ENCODE assay signal across 9 cellular contexts in the genomic region with DNA sequence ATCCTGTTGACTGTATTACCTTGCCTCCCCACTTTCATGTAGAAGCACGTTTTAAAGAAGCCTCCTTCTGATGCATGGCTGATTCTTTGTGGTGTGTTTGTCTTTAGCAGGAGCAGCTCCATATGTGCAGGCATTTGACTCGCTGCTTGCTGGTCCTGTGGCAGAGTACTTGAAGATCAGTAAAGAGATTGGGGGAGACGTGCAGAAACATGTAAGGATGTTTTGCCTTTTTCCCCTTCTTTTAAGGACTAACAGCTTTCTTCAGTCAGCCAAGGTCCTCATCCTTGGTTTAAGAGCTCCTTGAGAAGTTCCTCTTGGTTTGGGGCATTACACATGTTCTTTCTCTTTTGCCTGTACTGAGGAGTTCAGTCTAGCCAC. TPM values are rescaled to one million over a fixed set of nuclear protein-coding genes. Genes with fewer than 3 reads are reported as not detected.
DNase-seq lines count a peak whose midpoint lies in the region; ATAC-seq and TF ChIP-seq lines count a peak whose summit lies in the region.
"Had no signal": no experiment of that assay in that cellular context is flagged by ENCODE, and none has a peak within 500 bp of the region (broad histone marks: within the 10 kb centered on the region; RNA-seq: fewer than 3 reads in every experiment).

No MANE protein-coding gene starts in this region.

- H2AK5ac ChIP-seq in IMR-90 (ENCODE audit: low read depth, low read length), result peak overlapping the region; percentile 56; the same call in 1 of the 2 replicates

- no peak overlapping the region for H3K56ac ChIP-seq in IMR-90 (ENCODE audit: extremely low read depth, insufficient read depth, low read length)

- H2BK5ac ChIP-seq in IMR-90 (ENCODE audit: low read depth, low read length, poor library complexity, severe bottlenecking), result peak overlapping the region; percentile 42

- no CpG with 5 or more reads among the region's 3 CpGs for WGBS in IMR-90 (ENCODE audit: extremely low coverage in 2 of 2, insufficient read length in 1 of 2), 2 experiments

- H3K36me3 ChIP-seq in BLaER1 (peaks cover 67% of the 10 kb centered on the region), IMR-90 (ENCODE audit: control insufficient read depth, insufficient read depth, low read length) (peaks cover 48% of the 10 kb centered on the region), uterus (no peaks in the 10 kb centered on the region)

- POLR2A ChIA-PET in IMR-90 (lab: Charles Lee; ENCODE audit: unreplicated experiment), result no interaction called here

- H3K4me2 ChIP-seq in BLaER1 (peak overlapping the region; percentile 77), IMR-90 (ENCODE audit: low read depth, low read length) (no peak overlapping the region)

- H3K27ac Mint-ChIP-seq in activated naive CD4-positive, alpha-beta T cell treated with anti-CD3 and anti-CD28 coated beads, Interleukin-2, amount 50 U/mL, for 72 hours, result peak overlapping the region; percentile 83 to 90

- intact Hi-C loops in IMR-90 (cut with micrococcal nuclease) (no loop called here), uterus (cut with DNase I; ENCODE audit: low total_unique reads) (no loop called here)

- peak overlapping the region; percentile 34 for H2BK120ac ChIP-seq in IMR-90 (ENCODE audit: low read depth, low read length)

- DNase-seq in IMR-90 (no peak), medulla oblongata (ENCODE audit: extremely low spot score) (peak; percentile 53), GOT3 (lab: John Stamatoyannopoulos, UW) (no peak), uterus (no peak), NCI-H1417 treated with DMSO at 0.1 percent for 48 hours (lab: John Stamatoyannopoulos, UW) (no peak), GM13976 (ENCODE audit: low spot score) (no peak)
- no peak for DNase-seq in activated naive CD4-positive, alpha-beta T cell treated with anti-CD3 and anti-CD28 coated beads, Interleukin-2, amount 50 U/mL, for 72 hours (ENCODE audit: low spot score in 2 of 2)
- DNase-seq: NCI-H345 had no signal

- H3K9me3 ChIP-seq in BLaER1, result no peaks in the 10 kb centered on the region
- H3K9me3 ChIP-seq in IMR-90 (ENCODE audit: control insufficient read depth, insufficient read depth, low read length), result no peaks in the 10 kb centered on the region
- H3K9me3 ChIP-seq in uterus, result no peaks in the 10 kb centered on the region

- H3K79me1 ChIP-seq in IMR-90 (ENCODE audit: low read depth in 1 of 2, low read length in 2 of 2), result peaks cover 34 to 83% of the 10 kb centered on the region in 2 experiments

- TF ChIP-seq POLR2A in IMR-90 (IDR thresholded peaks at IDR 0.05; ENCODE audit: low read depth, low read length), result no peak
- TF ChIP-seq POLR2A in uterus (IDR thresholded peaks at IDR 0.05), result no peak

- H3K4me1 ChIP-seq in BLaER1 (peaks cover 78% of the 10 kb centered on the region), IMR-90 (ENCODE audit: control insufficient read depth, insufficient read depth, low read length) (peaks cover 9% of the 10 kb centered on the region), uterus (no peaks in the 10 kb centered on the region)

- TF ChIP-seq CTCF in IMR-90 (conservative IDR thresholded peaks at IDR 0.05; ENCODE audit: low read depth, low read length) (no peak), uterus (IDR thresholded peaks at IDR 0.05) (no peak), GM13976 (IDR thresholded peaks at IDR 0.05; ENCODE audit: borderline replicate concordance, control extremely low read depth, extremely low read depth, insufficient read depth, missing control alignments) (no peak)

- H4K8ac ChIP-seq in IMR-90 (ENCODE audit: low read depth in 2 of 2, low read length in 2 of 2), result no peak overlapping the region

- no peaks in the 10 kb centered on the region for H3K9me3 Mint-ChIP-seq in activated naive CD4-positive, alpha-beta T cell treated with anti-CD3 and anti-CD28 coated beads, Interleukin-2, amount 50 U/mL, for 72 hours

- H2BK15ac ChIP-seq in IMR-90 (ENCODE audit: low read depth, low read length), result no peak overlapping the region

- TF ChIP-seq RAD21 in IMR-90 (IDR thresholded peaks at IDR 0.05; ENCODE audit: low read length), result no peak

- no peaks in the 10 kb centered on the region for H3K27me3 ChIP-seq in BLaER1
- no peaks in the 10 kb centered on the region for H3K27me3 ChIP-seq in IMR-90 (ENCODE audit: control insufficient read depth, insufficient read depth, low read length)
- H3K27me3 ChIP-seq in uterus, result no peaks in the 10 kb centered on the region

- H4K20me1 ChIP-seq in BLaER1 (peaks cover 30% of the 10 kb centered on the region), IMR-90 (ENCODE audit: insufficient read depth, low read length) (peaks cover 77% of the 10 kb centered on the region)

- H3K14ac ChIP-seq in IMR-90 (replicated peaks; ENCODE audit: low read depth, low read length), result 0 out of 2 replicates have a peak overlapping the region, but pooled peaks have one; percentile 35

- BruUV-seq in IMR-90 (replicated peaks; lab: Mats Ljungman, UMichigan), result no TSS peak

- no peak overlapping the region for H2AFZ ChIP-seq in IMR-90 (replicated peaks; ENCODE audit: low read length, poor library complexity)

- H3K27ac ChIP-seq in BLaER1 (peak overlapping the region; percentile 84), IMR-90 (ENCODE audit: insufficient read depth, low read length) (no peak overlapping the region), uterus (peak overlapping the region in 1 of 2 donors; percentile 5)

- ATAC-seq in IMR-90 (ENCODE audit: low read depth), result no peak; the same call in 1 of the 2 replicates
- ATAC-seq in activated naive CD4-positive, alpha-beta T cell treated with anti-CD3 and anti-CD28 coated beads, Interleukin-2, amount 50 U/mL, for 72 hours, result peak; percentile 21 to 30

- no peak overlapping the region; the same call in 1 of the 2 replicates for H3K18ac ChIP-seq in IMR-90 (ENCODE audit: low read depth, low read length)

- in situ Hi-C loops in IMR-90 (cut with MboI; ENCODE audit: low sequenced_read_pairs) (no loop called here), GM13976 (cut with MboI; ENCODE audit: low sequenced_read_pairs, unreplicated experiment) (no loop called here)

- H3K4me3 ChIP-seq in BLaER1 (peak overlapping the region; percentile 50), IMR-90 (ENCODE audit: insufficient read depth, low read depth, low read length) (no peak overlapping the region), uterus (no peak overlapping the region)

- H3K4ac ChIP-seq in IMR-90 (ENCODE audit: low read depth, low read length), result 0 out of 2 replicates have a peak overlapping the region, but pooled peaks have one; percentile 35

- H2BK20ac ChIP-seq in IMR-90 (ENCODE audit: low read depth, low read length), result peak overlapping the region; percentile 23; the same call in 1 of the 2 replicates

- no peak overlapping the region for H4K5ac ChIP-seq in IMR-90 (ENCODE audit: low read depth, low read length)

- peak overlapping the region; percentile 58 for H3K9ac ChIP-seq in BLaER1
- no peak overlapping the region for H3K9ac ChIP-seq in IMR-90 (ENCODE audit: low read depth, low read length)

- peaks cover 36 to 78% of the 10 kb centered on the region in 2 donors for H3K36me3 Mint-ChIP-seq in activated naive CD4-positive, alpha-beta T cell treated with anti-CD3 and anti-CD28 coated beads, Interleukin-2, amount 50 U/mL, for 72 hours

- peak overlapping the region; percentile 37 for H2AK9ac ChIP-seq in IMR-90 (replicated peaks; ENCODE audit: low read depth, low read length, poor library complexity)

- H3K23ac ChIP-seq in IMR-90 (ENCODE audit: low read depth, low read length), result 0 out of 2 replicates have a peak overlapping the region, but pooled peaks have one; percentile 8

- CTCF ChIA-PET in IMR-90 (lab: Yijun Ruan, JAX), result no interaction called here

- peaks cover 13% of the 10 kb centered on the region for H3K9me1 ChIP-seq in IMR-90 (ENCODE audit: insufficient read depth, low read length)

- H4K91ac ChIP-seq in IMR-90 (ENCODE audit: insufficient read depth, low read depth, low read length), result no peak overlapping the region

- dilution Hi-C loops in IMR-90 (cut with HindIII; ENCODE audit: low sequenced_read_pairs, unreplicated experiment), result no loop called here

TF ChIP-seq in IMR-90, 13 proteins besides CTCF, POLR2A, EP300 and RAD21 (continues in another document):
- TF ChIP-seq SMC3 (IDR thresholded peaks at IDR 0.05; ENCODE audit: low read depth, low read length) (no peak), CEBPB (IDR thresholded peaks at IDR 0.05; ENCODE audit: low read depth, low read length) (no peak), ELK1 (IDR thresholded peaks at IDR 0.05; ENCODE audit: borderline replicate concordance, low read depth, low read length) (no peak), NFE2L2 (IDR thresholded peaks at IDR 0.05; ENCODE audit: low read depth, low read length) (no peak), MXI1 (IDR thresholded peaks at IDR 0.05; ENCODE audit: borderline replicate concordance, low read depth, low read length) (no peak), MAZ (IDR thresholded peaks at IDR 0.05; ENCODE audit: borderline replicate concordance, low read depth, low read length) (no peak), MAFK (IDR thresholded peaks at IDR 0.05; ENCODE audit: low read depth, low read length) (no peak), CHD1 (IDR thresholded peaks at IDR 0.05; ENCODE audit: low read depth, low read length) (no peak), RFX5 (IDR thresholded peaks at IDR 0.05; ENCODE audit: low read depth, low read length) (no peak), BHLHE40 (IDR thresholded peaks at IDR 0.05; ENCODE audit: low read depth, low read length) (no peak)

RNA-seq across cellular contexts. Expression of gene CAP1, which starts 19.4 kb away (rescaled TPM):
- total RNA-seq in IMR-90 (2012; rRNA removed) (756 and 792 TPM in 2 replicates), uterus (100 to 1,000 TPM; 136 to 298 (median 224) TPM)
- 405 and 434 TPM in 2 replicates for polyA plus RNA-seq in IMR-90 (2012; rRNA removed)
- polyA plus RNA-seq in IMR-90 (2012; cell fraction: cytosol; rRNA removed), result 135 and 138 TPM in 2 replicates
- polyA plus RNA-seq in IMR-90 (2012; cell fraction: nucleus; rRNA removed; ENCODE audit: low replicate concordance), result 70.1 and 267 TPM in 2 replicates
- total RNA-seq in activated naive CD4-positive, alpha-beta T cell treated with anti-CD3 and anti-CD28 coated beads, Interleukin-2, amount 50 U/mL, for 72 hours, result 100 to 1,000 TPM; 578 to 634 TPM

RNA-seq across cellular contexts. Expression of gene PPT1, which starts 37.1 kb away (rescaled TPM):
- total RNA-seq in IMR-90 (2012; rRNA removed) (41.4 and 55.4 TPM in 2 replicates), uterus (100 to 1,000 TPM in 2 of 4 donors, 10 to 100 TPM in 2; 81.7 to 123 (median 94.5) TPM)
- polyA plus RNA-seq in IMR-90 (2012; rRNA removed), result 19.9 and 22.7 TPM in 2 replicates
- 9.5 and 13.9 TPM in 2 replicates for polyA plus RNA-seq in IMR-90 (2012; cell fraction: cytosol; rRNA removed)
- 4.2 and 13.5 TPM in 2 replicates for polyA plus RNA-seq in IMR-90 (2012; cell fraction: nucleus; rRNA removed; ENCODE audit: low replicate concordance)
- 10 to 100 TPM; 81.8 to 84.1 TPM for total RNA-seq in activated naive CD4-positive, alpha-beta T cell treated with anti-CD3 and anti-CD28 coated beads, Interleukin-2, amount 50 U/mL, for 72 hours
